Comparison of ENCODE assay signal across 8 cellular contexts in the genomic region with DNA sequence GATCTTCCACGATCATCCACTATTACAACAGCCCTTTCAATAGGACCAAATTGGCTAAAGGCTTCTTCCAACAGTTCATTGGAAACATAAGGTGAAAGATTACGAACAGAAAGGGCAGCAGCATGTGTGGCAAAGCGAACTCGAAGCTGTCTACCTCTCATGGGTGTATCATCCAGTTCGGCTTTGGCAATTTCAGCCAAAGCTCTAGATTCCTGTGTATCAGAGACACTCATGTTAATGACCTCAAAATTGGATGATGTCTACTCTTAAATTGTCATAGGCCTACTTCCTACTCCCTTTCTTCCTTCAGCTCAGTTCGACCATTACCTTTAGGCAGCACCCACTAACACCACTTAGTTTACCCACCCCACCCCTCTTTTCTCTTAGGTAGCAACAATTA. TPM values are rescaled to one million over a fixed set of nuclear protein-coding genes. Genes with fewer than 3 reads are reported as not detected.
A peak's percentile ranks its signal among the peaks of the same experiment; 100 is the strongest.
DNase-seq lines count a peak whose midpoint lies in the region; ATAC-seq and TF ChIP-seq lines count a peak whose summit lies in the region.

No MANE protein-coding gene starts in this region.

- no peaks in the 10 kb centered on the region for H3K27me3 ChIP-seq in heart left ventricle
- H3K27me3 ChIP-seq in lower lobe of right lung (ENCODE audit: low read depth): no peaks in the 10 kb centered on the region

- H3K9me3 ChIP-seq in heart left ventricle: no peaks in the 10 kb centered on the region
- H3K9me3 ChIP-seq in lower lobe of right lung: no peaks in the 10 kb centered on the region

- 7 to 10% (median 8%) methylated on average over 6 of the region's 6 CpGs for WGBS in heart left ventricle, 4 donors
- WGBS in urinary bladder: 2% methylated on average over 6 of the region's 6 CpGs

- H3K36me3 ChIP-seq in heart left ventricle (peaks cover 0 to 61% (median 57%) of the 10 kb centered on the region in 9 donors), lower lobe of right lung (peaks cover 56% of the 10 kb centered on the region), urinary bladder (ENCODE audit: insufficient read depth) (peaks cover 11% of the 10 kb centered on the region)

- H3K27ac ChIP-seq in heart left ventricle: peak overlapping the region in 4 of 12 donors; percentile 98 to 100 (median 100)
- no peak overlapping the region for H3K27ac ChIP-seq in lower lobe of right lung
- no peak overlapping the region for H3K27ac ChIP-seq in urinary bladder (ENCODE audit: low read depth)

- TF ChIP-seq CTCF in heart left ventricle (IDR thresholded peaks at IDR 0.05) (no peak), astrocyte of the spinal cord (IDR thresholded peaks at IDR 0.05; ENCODE audit: low read depth, low read length) (no peak), lower lobe of right lung (IDR thresholded peaks at IDR 0.05) (no peak)

- DNase-seq in heart left ventricle (no peak), cardiac septum (ENCODE audit: low spot score) (no peak), astrocyte of the spinal cord (ENCODE audit: low read depth, low spot score) (no peak), lower lobe of right lung (no peak), hypothalamus (lab: John Stamatoyannopoulos, UW) (no peak), NCI-H2171 treated with DMSO at 0.1 percent for 48 hours (lab: John Stamatoyannopoulos, UW) (no peak)

- in situ Hi-C loops in astrocyte of the spinal cord (cut with HindIII; ENCODE audit: low sequenced_read_pairs): no loop called here

- ATAC-seq in heart left ventricle (no peak), lower lobe of right lung (no peak), HG03039 (IDR thresholded peaks at IDR 0.05; ENCODE audit: unreplicated experiment) (no peak)

- H3K4me3 ChIP-seq in heart left ventricle: peak overlapping the region; percentile 85 to 100 (median 99)
- peak overlapping the region; percentile 99 for H3K4me3 ChIP-seq in astrocyte of the spinal cord (ENCODE audit: low read depth, low read length)
- H3K4me3 ChIP-seq in lower lobe of right lung: peak overlapping the region; percentile 97
- H3K4me3 ChIP-seq in urinary bladder (ENCODE audit: low read depth, low read length): peak overlapping the region; percentile 100

- H3K4me1 ChIP-seq in heart left ventricle (peaks cover 14 to 63% (median 55%) of the 10 kb centered on the region in 12 donors), lower lobe of right lung (peaks cover 62% of the 10 kb centered on the region), urinary bladder (ENCODE audit: insufficient read depth) (peaks cover 2% of the 10 kb centered on the region)

- intact Hi-C loops in heart left ventricle (cut with DNase I) (loop anchor here in 5 of 10 donors (2.0 to 10.0 kb wide), 8 partner anchors 14 to 374 kb away; a partner anchor contains a TSS), cardiac septum (cut with DNase I) (loop anchor here (2.0 to 5.0 kb wide), 2 partner anchors 78 to 367 kb away; a partner anchor contains a TSS), lower lobe of right lung (cut with DNase I) (no loop called here)

- no peak for TF ChIP-seq POLR2A in heart left ventricle (IDR thresholded peaks at IDR 0.05)

RNA-seq across cellular contexts. Expression of a gene that starts 2.2 kb away (rescaled TPM):
- 100 to 1,000 TPM in 2 of 9 donors, 10 to 100 TPM in 7; 58.6 to 114 (median 76.4) TPM for total RNA-seq in heart left ventricle
- 100 to 1,000 TPM in 1 of 2 donors, 10 to 100 TPM in 1; 74.9 to 103 TPM for polyA plus RNA-seq in heart left ventricle
- total RNA-seq in cardiac septum: 115 TPM
- 182 TPM for total RNA-seq in lower lobe of right lung
- total RNA-seq in urinary bladder: 293 TPM
- polyA plus RNA-seq in urinary bladder: 134 TPM
